Comparison of ENCODE assay signal across 8 cellular contexts in the genomic region with DNA sequence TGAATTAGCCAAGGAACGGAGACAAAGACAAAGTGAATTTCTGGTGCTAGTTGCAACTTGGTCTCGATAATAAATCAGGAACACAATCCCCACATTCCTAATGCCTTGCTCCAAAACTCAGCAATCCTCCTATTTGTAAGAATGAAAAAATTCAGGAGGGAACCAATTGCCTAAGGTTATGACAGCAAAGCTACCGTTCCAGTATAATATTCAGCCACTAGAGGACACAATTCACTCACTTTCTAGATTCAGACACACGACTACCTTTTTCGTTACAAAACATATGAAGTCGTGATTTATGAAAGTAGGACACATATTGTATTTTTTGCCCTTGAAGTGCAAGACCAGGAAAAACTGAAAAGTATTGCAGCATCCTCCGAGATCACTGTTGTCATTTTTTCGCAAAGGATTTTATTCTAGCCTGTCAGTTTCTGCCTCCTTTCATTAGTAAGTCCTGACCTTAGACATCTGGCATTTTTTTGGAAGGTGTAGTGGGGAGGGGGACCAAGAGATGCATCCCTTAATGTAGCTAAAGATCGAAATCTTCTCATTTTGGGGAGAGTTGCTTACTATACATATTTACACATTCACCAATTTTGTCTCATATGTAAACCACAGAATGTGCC.
DNase-seq lines count a peak whose midpoint lies in the region; ATAC-seq and TF ChIP-seq lines count a peak whose summit lies in the region.

No MANE protein-coding gene starts in this region.

- no peak overlapping the region for H3K4me3 ChIP-seq in coronary artery

- no peak overlapping the region for H3K4me3 Mint-ChIP-seq in activated CD4-positive, alpha-beta memory T cell treated with anti-CD3 and anti-CD28 coated beads for 36 hours
- H3K4me3 Mint-ChIP-seq in activated CD4-positive, alpha-beta memory T cell treated with anti-CD3 and anti-CD28 coated beads, Interleukin-2, amount 10 ng/mL, durations not matched to agents 7 days and 5 days: no peak overlapping the region
- H3K4me3 Mint-ChIP-seq in memory B cell: no peak overlapping the region

- H3K27ac ChIP-seq in coronary artery: no peak overlapping the region

- H3K27me3 Mint-ChIP-seq in activated CD4-positive, alpha-beta memory T cell treated with anti-CD3 and anti-CD28 coated beads for 36 hours: no peaks in the 10 kb centered on the region
- no peaks in the 10 kb centered on the region for H3K27me3 Mint-ChIP-seq in activated CD4-positive, alpha-beta memory T cell treated with anti-CD3 and anti-CD28 coated beads, Interleukin-2, amount 10 ng/mL, durations not matched to agents 7 days and 5 days
- no peaks in the 10 kb centered on the region for H3K27me3 Mint-ChIP-seq in memory B cell

- intact Hi-C loops in activated CD4-positive, alpha-beta memory T cell treated with anti-CD3 and anti-CD28 coated beads for 36 hours (cut with micrococcal nuclease): no loop called here

- peak; percentile 59 for TF ChIP-seq CTCF in coronary artery (IDR thresholded peaks at IDR 0.05)

- peaks cover 46% of the 10 kb centered on the region for H3K36me3 Mint-ChIP-seq in activated CD4-positive, alpha-beta memory T cell treated with anti-CD3 and anti-CD28 coated beads for 36 hours
- peaks cover 92% of the 10 kb centered on the region for H3K36me3 Mint-ChIP-seq in activated CD4-positive, alpha-beta memory T cell treated with anti-CD3 and anti-CD28 coated beads, Interleukin-2, amount 10 ng/mL, durations not matched to agents 7 days and 5 days (ENCODE audit: low read depth)
- H3K36me3 Mint-ChIP-seq in memory B cell: peaks cover 34% of the 10 kb centered on the region

- CTCF ChIA-PET in activated CD4-positive, alpha-beta memory T cell treated with anti-CD3 and anti-CD28 coated beads for 36 hours (lab: Charles Lee): no interaction called here
- CTCF ChIA-PET in activated CD4-positive, alpha-beta memory T cell treated with anti-CD3 and anti-CD28 coated beads, Interleukin-2, amount 10 ng/mL, durations not matched to agents 7 days and 5 days (lab: Charles Lee): interaction anchor here (0.8 to 1.0 kb wide), 2 partner anchors 15 to 24 kb away, joined by 3 read pairs; no protein-coding TSS in a partner anchor

- POLR2A ChIA-PET in activated CD4-positive, alpha-beta memory T cell treated with anti-CD3 and anti-CD28 coated beads for 36 hours (lab: Charles Lee): no interaction called here
- POLR2A ChIA-PET in activated CD4-positive, alpha-beta memory T cell treated with anti-CD3 and anti-CD28 coated beads, Interleukin-2, amount 10 ng/mL, durations not matched to agents 7 days and 5 days (lab: Charles Lee): no interaction called here

- ATAC-seq in memory B cell (ENCODE audit: low read depth) (no peak), GM21360 (IDR thresholded peaks at IDR 0.05; ENCODE audit: unreplicated experiment) (no peak), GM21447 (IDR thresholded peaks at IDR 0.05; ENCODE audit: unreplicated experiment) (no peak)

- no peaks in the 10 kb centered on the region for H3K9me3 Mint-ChIP-seq in activated CD4-positive, alpha-beta memory T cell treated with anti-CD3 and anti-CD28 coated beads for 36 hours
- no peaks in the 10 kb centered on the region for H3K9me3 Mint-ChIP-seq in activated CD4-positive, alpha-beta memory T cell treated with anti-CD3 and anti-CD28 coated beads, Interleukin-2, amount 10 ng/mL, durations not matched to agents 7 days and 5 days
- H3K9me3 Mint-ChIP-seq in memory B cell: no peaks in the 10 kb centered on the region

- peaks cover 31% of the 10 kb centered on the region for H3K4me1 Mint-ChIP-seq in activated CD4-positive, alpha-beta memory T cell treated with anti-CD3 and anti-CD28 coated beads for 36 hours (ENCODE audit: low read depth)
- peaks cover 31% of the 10 kb centered on the region for H3K4me1 Mint-ChIP-seq in activated CD4-positive, alpha-beta memory T cell treated with anti-CD3 and anti-CD28 coated beads, Interleukin-2, amount 10 ng/mL, durations not matched to agents 7 days and 5 days
- peaks cover 9% of the 10 kb centered on the region for H3K4me1 Mint-ChIP-seq in memory B cell

- peak overlapping the region; percentile 4 for H3K27ac Mint-ChIP-seq in activated CD4-positive, alpha-beta memory T cell treated with anti-CD3 and anti-CD28 coated beads for 36 hours
- H3K27ac Mint-ChIP-seq in activated CD4-positive, alpha-beta memory T cell treated with anti-CD3 and anti-CD28 coated beads, Interleukin-2, amount 10 ng/mL, durations not matched to agents 7 days and 5 days: no peak overlapping the region
- peak overlapping the region; percentile 62 for H3K27ac Mint-ChIP-seq in memory B cell

- no peak for DNase-seq in activated CD4-positive, alpha-beta memory T cell treated with anti-CD3 and anti-CD28 coated beads for 36 hours
- no peak for DNase-seq in activated CD4-positive, alpha-beta memory T cell treated with anti-CD3 and anti-CD28 coated beads, Interleukin-2, amount 10 ng/mL, durations not matched to agents 7 days and 5 days
- DNase-seq in NCI-H526 treated with DMSO at 0.1 percent for 48 hours (lab: John Stamatoyannopoulos, UW) (peak; percentile 20), coronary artery (ENCODE audit: low spot score) (no peak), memory B cell (ENCODE audit: low spot score in 2 of 2) (no peak), amygdala (lab: John Stamatoyannopoulos, UW) (no peak)
